In genomic region chr5:60944904-60945759, GRCh38 we compare ENCODE assay signal across 1 cellular context.
TF ChIP-seq lines count a peak whose summit lies in the region.

Gene ERCC8 (minus strand): TSS chr5:60945070. CDS start chr5:60945008, 62 bp downstream.
Gene NDUFAF2 (plus strand): TSS chr5:60945205. CDS start chr5:60945256, 51 bp downstream.

TF ChIP-seq in HEK293, 187 proteins besides CTCF, POLR2A, EP300 and RAD21 (continued from another document and continues in another):
- TF ChIP-seq KLF8 (tag by site-specific recombination; IDR thresholded peaks at IDR 0.05) (no peak; the same call in 1 of the 2 replicates), REST (tag by site-specific recombination; IDR thresholded peaks at IDR 0.05) (0 out of 2 replicates have a peak, but pooled peaks have one; percentile 15), SP7 (tag by site-specific recombination; IDR thresholded peaks at IDR 0.05) (peak; percentile 63; the same call in 1 of the 2 replicates), ZFHX2 (tag by site-specific recombination; conservative IDR thresholded peaks at IDR 0.05) (peak; percentile 88), ZNF623 (tag by site-specific recombination; IDR thresholded peaks at IDR 0.05) (no peak), KLF17 (tag by site-specific recombination; IDR thresholded peaks at IDR 0.05) (peak; percentile 61; the same call in 1 of the 2 replicates), ZNF324 (tag by site-specific recombination; IDR thresholded peaks at IDR 0.05) (0 out of 2 replicates have a peak, but pooled peaks have one; percentile 36), ZSCAN23 (tag by site-specific recombination; IDR thresholded peaks at IDR 0.05) (no peak), ZNF580 (tag by site-specific recombination; IDR thresholded peaks at IDR 0.05) (peak; percentile 30; the same call in 1 of the 2 replicates), ZBTB11 (tag by site-specific recombination; conservative IDR thresholded peaks at IDR 0.05; ENCODE audit: low read depth) (peak; percentile 51), ZNF148 (tag by site-specific recombination; IDR thresholded peaks at IDR 0.05; ENCODE audit: borderline replicate concordance) (no peak), ZNF776 (tag by site-specific recombination; IDR thresholded peaks at IDR 0.05; ENCODE audit: borderline replicate concordance) (no peak), YY2 (tag by site-specific recombination; IDR thresholded peaks at IDR 0.05) (peak; percentile 95), ZNF391 (tag by site-specific recombination; IDR thresholded peaks at IDR 0.05; ENCODE audit: borderline replicate concordance, low read depth) (peak; percentile 59; the same call in 1 of the 2 replicates), ZNF645 (tag by site-specific recombination; IDR thresholded peaks at IDR 0.05) (0 out of 2 replicates have a peak, but pooled peaks have one; percentile 29), ZXDB (tag by site-specific recombination; IDR thresholded peaks at IDR 0.05) (peak; percentile 71; the same call in 1 of the 2 replicates), ZBTB6 (tag by site-specific recombination; IDR thresholded peaks at IDR 0.05) (peak; percentile 33; the same call in 1 of the 2 replicates), ZNF2 (tag by site-specific recombination; IDR thresholded peaks at IDR 0.05) (peak; percentile 86; the same call in 1 of the 2 replicates), ZNF335 (tag by site-specific recombination; conservative IDR thresholded peaks at IDR 0.05) (peak; percentile 97), ZNF639 (tag by site-specific recombination; IDR thresholded peaks at IDR 0.05) (no peak), ZNF626 (tag by site-specific recombination; IDR thresholded peaks at IDR 0.05) (no peak), ZNF747 (tag by site-specific recombination; IDR thresholded peaks at IDR 0.05) (no peak), ZNF660 (tag by site-specific recombination; IDR thresholded peaks at IDR 0.05) (peak; percentile 10; the same call in 1 of the 2 replicates), ZNF23 (tag by site-specific recombination; IDR thresholded peaks at IDR 0.05; ENCODE audit: borderline replicate concordance) (no peak), ZBTB48 (tag by site-specific recombination; IDR thresholded peaks at IDR 0.05) (peak; percentile 85; the same call in 1 of the 2 replicates), ZSCAN18 (tag by site-specific recombination; IDR thresholded peaks at IDR 0.05) (no peak), ZNF423 (tag by site-specific recombination; IDR thresholded peaks at IDR 0.05) (no peak), ZNF692 (tag by site-specific recombination; IDR thresholded peaks at IDR 0.05) (peak; percentile 49; the same call in 1 of the 2 replicates), SCRT1 (tag by site-specific recombination; IDR thresholded peaks at IDR 0.05; ENCODE audit: borderline replicate concordance) (no peak), YY1 (tag by site-specific recombination; IDR thresholded peaks at IDR 0.05) (peak; percentile 88), ZBTB26 (tag by site-specific recombination; optimal IDR thresholded peaks at IDR 0.05) (peak; percentile 50), GLI4 (tag by site-specific recombination; IDR thresholded peaks at IDR 0.05) (peak; percentile 56; the same call in 1 of the 2 replicates), ZBTB8A (tag by site-specific recombination; IDR thresholded peaks at IDR 0.05) (peak; percentile 87), GLIS1 (tag by site-specific recombination; IDR thresholded peaks at IDR 0.05) (0 out of 2 replicates have a peak, but pooled peaks have one; percentile 7), KLF7 (tag by site-specific recombination; IDR thresholded peaks at IDR 0.05; ENCODE audit: borderline replicate concordance) (0 out of 2 replicates have a peak, but pooled peaks have one; percentile 85), SP2 (tag by site-specific recombination; IDR thresholded peaks at IDR 0.05) (peak; percentile 87), ZEB2 (tag by site-specific recombination; IDR thresholded peaks at IDR 0.05) (peak; percentile 58; the same call in 1 of the 2 replicates), ZNF843 (tag by site-specific recombination; IDR thresholded peaks at IDR 0.05) (peak; percentile 61), ZNF501 (tag by site-specific recombination; IDR thresholded peaks at IDR 0.05) (peak; percentile 78; the same call in 1 of the 2 replicates)
